In the genomic region with DNA sequence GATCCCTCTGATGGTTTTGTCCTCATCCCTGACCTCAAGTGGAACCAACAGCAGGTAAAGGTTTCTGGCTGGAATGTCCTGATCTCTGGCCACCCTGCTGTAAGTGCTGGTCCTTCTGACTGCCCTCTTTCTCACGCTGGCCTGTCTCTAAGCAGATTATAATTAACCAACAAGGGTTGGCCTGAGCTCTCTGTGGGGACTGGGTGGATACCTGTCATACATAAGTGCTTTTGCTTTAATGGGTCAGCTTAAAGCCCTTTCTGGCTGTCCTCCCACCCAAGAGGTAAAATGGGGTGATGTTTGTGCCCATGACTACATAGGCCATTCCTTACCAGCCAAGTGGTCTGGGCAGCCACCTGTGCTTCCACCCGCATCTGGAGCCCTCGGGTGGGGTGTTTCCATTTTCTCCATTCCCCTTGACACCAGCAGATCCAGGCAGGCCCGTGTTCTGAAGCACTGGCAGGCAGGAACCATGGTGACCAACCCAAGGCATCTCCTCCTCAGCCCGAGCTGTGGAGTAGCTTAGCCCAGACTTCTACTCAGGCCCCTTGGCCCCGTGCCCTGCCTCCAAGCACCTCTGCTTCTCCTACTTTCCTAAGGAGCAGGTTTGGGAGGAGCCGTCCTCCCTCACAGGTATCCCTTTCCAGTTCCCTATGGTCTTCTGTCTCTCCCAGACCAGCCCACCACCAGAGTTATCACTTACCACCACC, we compare ENCODE assay signal across 23 cellular contexts. TPM values are rescaled to one million over a fixed set of nuclear protein-coding genes. Genes with fewer than 3 reads are reported as not detected.
DNase-seq lines count a peak whose midpoint lies in the region; ATAC-seq and TF ChIP-seq lines count a peak whose summit lies in the region.
"Had no signal": no experiment of that assay in that cellular context is flagged by ENCODE, and none has a peak within 500 bp of the region (broad histone marks: within the 10 kb centered on the region; RNA-seq: fewer than 3 reads in every experiment).

No MANE protein-coding gene starts in this region.

- peaks cover 9% of the 10 kb centered on the region for H3K4me1 Mint-ChIP-seq in activated T-helper 17 cell treated with anti-CD3 and anti-CD28 coated beads, Interleukin-2, amount 50 U/mL, for 72 hours
- peaks cover 0 to 27% (median 8%) of the 10 kb centered on the region in 7 donors for H3K4me1 Mint-ChIP-seq in naive thymus-derived CD4-positive, alpha-beta T cell
- H3K4me1 Mint-ChIP-seq in activated T-cell treated with anti-CD3 and anti-CD28 coated beads, Interleukin-2, amount 50 U/mL, for 4 hours (ENCODE audit: low read depth), result peaks cover 9% of the 10 kb centered on the region

- TF ChIP-seq POLR2A in upper lobe of left lung (IDR thresholded peaks at IDR 0.05), result no peak

- H3K27ac Mint-ChIP-seq in activated T-helper 17 cell treated with anti-CD3 and anti-CD28 coated beads, Interleukin-2, amount 50 U/mL, for 72 hours, result peak overlapping the region; percentile 54
- peak overlapping the region in 5 of 9 donors; percentile 19 to 65 (median 35) for H3K27ac Mint-ChIP-seq in naive thymus-derived CD4-positive, alpha-beta T cell
- H3K27ac Mint-ChIP-seq: activated T-cell treated with anti-CD3 and anti-CD28 coated beads, Interleukin-2, amount 50 U/mL, for 24 hours had no signal

- no peaks in the 10 kb centered on the region for H3K9me3 ChIP-seq in heart right ventricle
- no peaks in the 10 kb centered on the region for H3K9me3 ChIP-seq in naive thymus-derived CD4-positive, alpha-beta T cell (ENCODE audit: control insufficient read depth in 2 of 3, low read length in 3 of 3)
- no peaks in the 10 kb centered on the region for H3K9me3 ChIP-seq in upper lobe of left lung
- H3K9me3 ChIP-seq: mucosa of descending colon had no signal

- no peak overlapping the region for H3K4me3 Mint-ChIP-seq in activated T-helper 17 cell treated with anti-CD3 and anti-CD28 coated beads, Interleukin-2, amount 50 U/mL, for 72 hours
- no peak overlapping the region for H3K4me3 Mint-ChIP-seq in naive thymus-derived CD4-positive, alpha-beta T cell
- H3K4me3 Mint-ChIP-seq in activated T-cell treated with anti-CD3 and anti-CD28 coated beads, Interleukin-2, amount 50 U/mL, for 4 hours, result no peak overlapping the region
- H3K4me3 Mint-ChIP-seq: activated T-cell treated with anti-CD3 and anti-CD28 coated beads, Interleukin-2, amount 50 U/mL, for 24 hours; CD4-positive, CD25-positive, alpha-beta regulatory T cell; T-helper 2 cell treated with Interferon-gamma antibody and Interleukin-4, amounts not matched to agents 5 μg/mL and 100 μg/mL, for 36 hours had no signal

- H3K36me3 ChIP-seq in heart right ventricle (peaks cover 0 to 58% (median 4%) of the 10 kb centered on the region in 9 donors), upper lobe of left lung (peaks cover 3 to 34% (median 7%) of the 10 kb centered on the region in 4 donors)
- peaks cover 0 to 75% (median 12%) of the 10 kb centered on the region in 3 experiments for H3K36me3 ChIP-seq in naive thymus-derived CD4-positive, alpha-beta T cell (ENCODE audit: control insufficient read depth in 2 of 3, insufficient read depth in 3 of 3, low read length in 3 of 3)

- TF ChIP-seq EP300 in upper lobe of left lung (IDR thresholded peaks at IDR 0.05), result no peak

- no peaks in the 10 kb centered on the region for H3K27me3 Mint-ChIP-seq in activated T-helper 17 cell treated with anti-CD3 and anti-CD28 coated beads, Interleukin-2, amount 50 U/mL, for 72 hours
- no peaks in the 10 kb centered on the region for H3K27me3 Mint-ChIP-seq in naive thymus-derived CD4-positive, alpha-beta T cell
- H3K27me3 Mint-ChIP-seq in activated T-cell treated with anti-CD3 and anti-CD28 coated beads, Interleukin-2, amount 50 U/mL, for 4 hours (ENCODE audit: low read depth), result no peaks in the 10 kb centered on the region
- H3K27me3 Mint-ChIP-seq: activated T-cell treated with anti-CD3 and anti-CD28 coated beads, Interleukin-2, amount 50 U/mL, for 24 hours; CD4-positive, CD25-positive, alpha-beta regulatory T cell had no signal

- H3K4me3 ChIP-seq in heart right ventricle (no peak overlapping the region), upper lobe of left lung (no peak overlapping the region)
- H3K4me3 ChIP-seq in naive thymus-derived CD4-positive, alpha-beta T cell (ENCODE audit: low read length), result no peak overlapping the region
- H3K4me3 ChIP-seq: GM23248, mucosa of descending colon had no signal

- CTCF ChIA-PET in naive thymus-derived CD4-positive, alpha-beta T cell (lab: Charles Lee), result no interaction called here

- H3K36me3 Mint-ChIP-seq in activated T-helper 17 cell treated with anti-CD3 and anti-CD28 coated beads, Interleukin-2, amount 50 U/mL, for 72 hours (ENCODE audit: low read depth), result peaks cover 78% of the 10 kb centered on the region
- H3K36me3 Mint-ChIP-seq in naive thymus-derived CD4-positive, alpha-beta T cell, result peaks cover 6 to 53% (median 17%) of the 10 kb centered on the region in 5 donors
- H3K36me3 Mint-ChIP-seq in activated T-cell treated with anti-CD3 and anti-CD28 coated beads, Interleukin-2, amount 50 U/mL, for 4 hours (ENCODE audit: insufficient read depth), result peaks cover 31% of the 10 kb centered on the region

- POLR2A ChIA-PET in naive thymus-derived CD4-positive, alpha-beta T cell (lab: Charles Lee), result interaction anchor here (0.6 kb wide), 1 partner anchor 417 kb away, joined by 3 read pairs; no protein-coding TSS in a partner anchor

- H3K27me3 ChIP-seq in heart right ventricle (no peaks in the 10 kb centered on the region), upper lobe of left lung (no peaks in the 10 kb centered on the region)
- H3K27me3 ChIP-seq in naive thymus-derived CD4-positive, alpha-beta T cell (ENCODE audit: control insufficient read depth in 2 of 2, insufficient read depth in 2 of 2, low read length in 2 of 2), result no peaks in the 10 kb centered on the region

- no peaks in the 10 kb centered on the region for H3K9me3 Mint-ChIP-seq in activated T-helper 17 cell treated with anti-CD3 and anti-CD28 coated beads, Interleukin-2, amount 50 U/mL, for 72 hours
- peaks cover 0 to 1% (median 0%) of the 10 kb centered on the region in 11 donors for H3K9me3 Mint-ChIP-seq in naive thymus-derived CD4-positive, alpha-beta T cell
- no peaks in the 10 kb centered on the region for H3K9me3 Mint-ChIP-seq in activated T-cell treated with anti-CD3 and anti-CD28 coated beads, Interleukin-2, amount 50 U/mL, for 4 hours
- H3K9me3 Mint-ChIP-seq: activated T-cell treated with anti-CD3 and anti-CD28 coated beads, Interleukin-2, amount 50 U/mL, for 24 hours; CD4-positive, CD25-positive, alpha-beta regulatory T cell; T-helper 2 cell treated with Interferon-gamma antibody and Interleukin-4, amounts not matched to agents 5 μg/mL and 100 μg/mL, for 36 hours had no signal

- 81 to 82% methylated on average over 7 of the region's 7 CpGs for WGBS in heart right ventricle, 2 donors
- WGBS in upper lobe of left lung, 2 donors, result 78 to 85% methylated on average over 6 to 7 of the region's 7 CpGs

- TF ChIP-seq CTCF in heart right ventricle (IDR thresholded peaks at IDR 0.05) (no peak), upper lobe of left lung (IDR thresholded peaks at IDR 0.05) (no peak)

- H3K27ac ChIP-seq in heart right ventricle (peak overlapping the region in 1 of 10 donors; percentile 10), upper lobe of left lung (peak overlapping the region; percentile 26 to 46 (median 38))
- H3K27ac ChIP-seq in naive thymus-derived CD4-positive, alpha-beta T cell (ENCODE audit: low read depth, low read length), result no peak overlapping the region
- H3K27ac ChIP-seq: GM23248 had no signal

- peak; percentile 53 for DNase-seq in Right ventricle myocardium inferior (ENCODE audit: missing footprints)
- no peak for DNase-seq in heart right ventricle
- no peak for DNase-seq in naive thymus-derived CD4-positive, alpha-beta T cell
- no peak for DNase-seq in upper lobe of left lung
- DNase-seq in kidney glomerular epithelial cell (lab: John Stamatoyannopoulos, UW), result no peak
- no peak for DNase-seq in NCI-H446 treated with DMSO at 0.1 percent for 48 hours (lab: John Stamatoyannopoulos, UW)
- no peak for DNase-seq in activated T-cell treated with anti-CD3 and anti-CD28 coated beads, Interleukin-2, amount 50 U/mL, for 4 hours
- DNase-seq: ACHN; activated CD4-positive, CD25-positive, alpha-beta regulatory T cell; activated naive CD4-positive, alpha-beta T cell treated with anti-CD3 and anti-CD28 coated beads, Interleukin-2, amount 50 U/mL, for 16 hours; activated T-cell treated with anti-CD3 and anti-CD28 coated beads, Interleukin-2, amount 50 U/mL, for 24 hours; CD4-positive, CD25-positive, alpha-beta regulatory T cell; DMS79; GM23248; left colon; MM.1S; NCI-H1436 treated with DMSO at 0.1 percent for 48 hours; NCI-H2171; nucleus accumbens; OCI-M1 had no signal

- no peak for ATAC-seq in Right ventricle myocardium inferior
- ATAC-seq in heart right ventricle, result no peak
- no peak for ATAC-seq in activated T-helper 17 cell treated with anti-CD3 and anti-CD28 coated beads, Interleukin-2, amount 50 U/mL, for 72 hours (replicated peaks)
- ATAC-seq in naive thymus-derived CD4-positive, alpha-beta T cell, result no peak
- ATAC-seq in upper lobe of left lung (ENCODE audit: low FRiP score in 2 of 2), result peak in 1 of 2 donors; percentile 2
- no peak for ATAC-seq in activated T-cell treated with anti-CD3 and anti-CD28 coated beads, Interleukin-2, amount 50 U/mL, for 4 hours
- ATAC-seq: left colon, mucosa of descending colon had no signal

- H3K4me1 ChIP-seq in heart right ventricle, result peaks cover 15 to 75% (median 61%) of the 10 kb centered on the region in 9 donors
- no peaks in the 10 kb centered on the region for H3K4me1 ChIP-seq in naive thymus-derived CD4-positive, alpha-beta T cell (ENCODE audit: control insufficient read depth in 2 of 2, insufficient read depth in 2 of 2, low read length in 2 of 2)
- peaks cover 3 to 44% (median 23%) of the 10 kb centered on the region in 4 donors for H3K4me1 ChIP-seq in upper lobe of left lung

- intact Hi-C loops in Right ventricle myocardium inferior (cut with DNase I), result no loop called here
- intact Hi-C loops in heart right ventricle (cut with DNase I), result no loop called here
- intact Hi-C loops in naive thymus-derived CD4-positive, alpha-beta T cell (cut with micrococcal nuclease), result no loop called here

RNA-seq across cellular contexts. Expression of gene ST3GAL4, which starts 17.0 kb away (rescaled TPM):
- total RNA-seq in Right ventricle myocardium inferior (45.1 TPM), heart right ventricle (10 to 100 TPM; 24.8 to 51.0 (median 43.4) TPM), upper lobe of left lung (10 to 100 TPM; 20.6 to 47.9 (median 34.0) TPM)
- 10 to 100 TPM; 96.2 to 98.2 TPM for polyA plus RNA-seq in heart right ventricle
- 10 to 100 TPM; 10.0 to 16.2 TPM for total RNA-seq in activated T-helper 17 cell treated with anti-CD3 and anti-CD28 coated beads, Interleukin-2, amount 50 U/mL, for 72 hours
- 10 to 100 TPM in 1 of 5 experiments, 1 to 10 TPM in 4; 2.7 to 13.4 (median 4.7) TPM for total RNA-seq in naive thymus-derived CD4-positive, alpha-beta T cell
- 1 to 10 TPM; 4.0 to 4.1 TPM for polyA plus RNA-seq in naive thymus-derived CD4-positive, alpha-beta T cell
- 1 to 10 TPM; 7.7 to 8.2 (median 7.9) TPM for total RNA-seq in activated T-cell treated with anti-CD3 and anti-CD28 coated beads, Interleukin-2, amount 50 U/mL, for 4 hours

RNA-seq across cellular contexts. Expression of gene DCPS, which starts 34.6 kb away (rescaled TPM):
- total RNA-seq in Right ventricle myocardium inferior, result 10.8 TPM
- total RNA-seq in heart right ventricle, result 10 to 100 TPM in 6 of 10 donors, 1 to 10 TPM in 4; 6.5 to 17.3 (median 10.6) TPM
- 10 to 100 TPM in 1 of 2 donors, 1 to 10 TPM in 1; 8.8 to 17.1 TPM for polyA plus RNA-seq in heart right ventricle
- 10 to 100 TPM; 28.1 to 47.5 TPM for total RNA-seq in activated T-helper 17 cell treated with anti-CD3 and anti-CD28 coated beads, Interleukin-2, amount 50 U/mL, for 72 hours
- 10 to 100 TPM; 11.0 to 37.2 (median 17.4) TPM for total RNA-seq in naive thymus-derived CD4-positive, alpha-beta T cell
- polyA plus RNA-seq in naive thymus-derived CD4-positive, alpha-beta T cell, result 10 to 100 TPM; 37.9 to 39.2 TPM
- 10 to 100 TPM in 5 of 6 donors, 1 to 10 TPM in 1; 6.3 to 21.4 (median 14.1) TPM for total RNA-seq in upper lobe of left lung
- total RNA-seq in activated T-cell treated with anti-CD3 and anti-CD28 coated beads, Interleukin-2, amount 50 U/mL, for 4 hours, result 10 to 100 TPM; 31.4 to 37.6 (median 37.5) TPM

RNA-seq across cellular contexts. Expression of gene TIRAP, which starts 55.6 kb away (rescaled TPM):
- total RNA-seq in Right ventricle myocardium inferior (6.5 TPM), heart right ventricle (10 to 100 TPM in 1 of 10 donors, 1 to 10 TPM in 9; 6.3 to 10.1 (median 8.6) TPM), upper lobe of left lung (10 to 100 TPM in 4 of 6 donors, 1 to 10 TPM in 2; 9.3 to 14.8 (median 11.6) TPM)
- polyA plus RNA-seq in heart right ventricle, result 1 to 10 TPM; 3.1 to 3.3 TPM
- total RNA-seq in activated T-helper 17 cell treated with anti-CD3 and anti-CD28 coated beads, Interleukin-2, amount 50 U/mL, for 72 hours, result 10 to 100 TPM; 11.1 to 12.0 TPM
- 10 to 100 TPM; 12.9 to 21.5 (median 17.9) TPM for total RNA-seq in naive thymus-derived CD4-positive, alpha-beta T cell
- 10 to 100 TPM in 1 of 2 donors, 1 to 10 TPM in 1; 9.6 to 15.3 TPM for polyA plus RNA-seq in naive thymus-derived CD4-positive, alpha-beta T cell
- total RNA-seq in activated T-cell treated with anti-CD3 and anti-CD28 coated beads, Interleukin-2, amount 50 U/mL, for 4 hours, result 1 to 10 TPM; 4.8 to 6.4 (median 5.4) TPM
